In the genomic region with DNA sequence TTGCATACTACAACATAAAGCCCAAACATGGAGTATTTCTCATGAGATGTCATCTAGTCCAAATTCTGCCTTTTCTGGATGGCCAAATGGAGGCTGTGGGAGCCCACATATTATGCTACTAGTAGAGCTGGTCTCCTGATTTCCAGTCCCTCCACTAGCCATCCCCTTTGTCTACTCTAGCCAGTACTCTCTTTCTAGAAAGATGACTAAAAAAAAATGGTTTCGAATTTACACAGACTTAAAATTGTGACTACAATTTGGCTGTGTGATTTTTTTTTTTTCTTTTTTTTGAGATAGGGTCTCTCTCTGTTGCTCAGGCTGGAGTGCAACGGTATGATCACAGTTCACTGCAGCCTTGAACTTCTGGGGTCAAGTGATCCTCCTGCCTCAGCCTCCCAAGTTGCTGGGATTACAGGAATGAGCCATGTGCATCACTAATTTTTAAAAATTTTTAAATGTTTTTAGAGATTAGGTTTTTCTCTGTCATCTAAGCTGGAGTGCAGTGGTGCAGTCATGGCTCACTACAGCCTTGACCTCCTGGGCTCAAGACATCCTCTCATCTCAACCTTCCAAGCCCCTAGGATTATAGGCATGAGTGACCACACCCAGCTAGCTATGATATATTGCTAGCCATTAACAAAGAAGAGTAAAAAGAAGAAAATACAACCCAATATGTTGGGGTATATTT, we compare ENCODE assay signal across 14 cellular contexts.
A peak's percentile ranks its signal among the peaks of the same experiment; 100 is the strongest.
DNase-seq lines count a peak whose midpoint lies in the region; ATAC-seq and TF ChIP-seq lines count a peak whose summit lies in the region.
"Had no signal": no experiment of that assay in that cellular context is flagged by ENCODE, and none has a peak within 500 bp of the region (broad histone marks: within the 10 kb centered on the region; RNA-seq: fewer than 3 reads in every experiment).

No MANE protein-coding gene starts in this region.

- peaks cover 7% of the 10 kb centered on the region for H3K27me3 Mint-ChIP-seq in activated CD4-positive, alpha-beta T cell treated with anti-CD3 and anti-CD28 coated beads, Interleukin-2, amount 10 ng/mL, durations not matched to agents 24 days and 14 days

- DNase-seq in activated CD4-positive, alpha-beta T cell treated with anti-CD3 and anti-CD28 coated beads, Interleukin-2, amount 10 ng/mL, durations not matched to agents 24 days and 14 days: no peak
- DNase-seq in activated CD4-positive, alpha-beta T cell treated with anti-CD3 and anti-CD28 coated beads for 4 hours: no peak
- DNase-seq in activated effector memory CD4-positive, alpha-beta T cell treated with Interleukin-2 at 50 U/mL for 16 hours: no peak
- no peak for DNase-seq in Right ventricle myocardium superior
- no peak for DNase-seq in iPS-NIHi11 (ENCODE audit: low spot score)
- DNase-seq: DND-41; effector memory CD4-positive, alpha-beta T cell; hypothalamus; right cardiac atrium had no signal

- intact Hi-C loops in activated CD4-positive, alpha-beta T cell treated with anti-CD3 and anti-CD28 coated beads, Interleukin-2, amount 10 ng/mL, durations not matched to agents 24 days and 14 days (cut with micrococcal nuclease): loop anchor here (10.0 kb wide), 1 partner anchor 723 kb away; a partner anchor contains a TSS
- intact Hi-C loops in Right ventricle myocardium superior (cut with DNase I): no loop called here

- peaks cover 19% of the 10 kb centered on the region for H3K9me3 Mint-ChIP-seq in activated CD4-positive, alpha-beta T cell treated with anti-CD3 and anti-CD28 coated beads, Interleukin-2, amount 10 ng/mL, durations not matched to agents 24 days and 14 days

- H3K4me3 Mint-ChIP-seq in activated CD4-positive, alpha-beta T cell treated with anti-CD3 and anti-CD28 coated beads, Interleukin-2, amount 10 ng/mL, durations not matched to agents 24 days and 14 days: peak overlapping the region; percentile 58

- peak overlapping the region; percentile 86 for H3K27ac Mint-ChIP-seq in activated CD4-positive, alpha-beta T cell treated with anti-CD3 and anti-CD28 coated beads, Interleukin-2, amount 10 ng/mL, durations not matched to agents 24 days and 14 days

- TF ChIP-seq CTCF in VCaP (conservative IDR thresholded peaks at IDR 0.05): no peak

- peaks cover 2% of the 10 kb centered on the region for H3K36me3 Mint-ChIP-seq in activated CD4-positive, alpha-beta T cell treated with anti-CD3 and anti-CD28 coated beads, Interleukin-2, amount 10 ng/mL, durations not matched to agents 24 days and 14 days (ENCODE audit: low read depth)

- H3K27ac ChIP-seq in VCaP: peak overlapping the region; percentile 88; the same call in 1 of the 2 replicates
- H3K27ac ChIP-seq: A549, KMS-11 had no signal

- H3K4me1 Mint-ChIP-seq in activated CD4-positive, alpha-beta T cell treated with anti-CD3 and anti-CD28 coated beads, Interleukin-2, amount 10 ng/mL, durations not matched to agents 24 days and 14 days: peaks cover 20% of the 10 kb centered on the region

- ATAC-seq in GM21381 (IDR thresholded peaks at IDR 0.05; ENCODE audit: unreplicated experiment) (peak; percentile 40), HG03039 (IDR thresholded peaks at IDR 0.05; ENCODE audit: unreplicated experiment) (peak; percentile 25), Right ventricle myocardium superior (ENCODE audit: poor library complexity) (no peak)
- ATAC-seq: A549, right cardiac atrium had no signal
